ENCODE assay signal across 36 cellular contexts in the genomic region with DNA sequence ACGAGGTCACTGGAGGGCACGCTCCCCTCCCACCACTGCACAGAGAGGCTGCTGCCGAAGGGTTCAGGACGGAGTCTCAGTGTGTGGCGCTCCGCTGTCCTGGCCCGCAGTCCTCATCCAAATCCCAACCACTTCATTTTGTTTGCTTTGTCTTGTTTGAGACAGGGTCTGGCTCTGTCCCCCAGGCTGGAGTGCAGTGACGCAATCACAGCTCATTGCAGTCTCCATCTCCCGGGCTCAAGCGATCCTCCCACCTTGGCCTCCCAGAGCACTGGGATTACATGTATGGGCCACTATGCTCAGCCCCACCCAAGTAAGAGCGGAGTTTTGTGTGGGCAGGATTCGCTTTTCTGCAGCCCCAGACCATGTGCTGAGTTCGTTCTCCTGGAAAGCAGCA. TPM values are rescaled to one million over a fixed set of nuclear protein-coding genes. Genes with fewer than 3 reads are reported as not detected.
"Had no signal": no experiment of that assay in that cellular context is flagged by ENCODE, and none has a peak within 500 bp of the region (broad histone marks: within the 10 kb centered on the region; RNA-seq: fewer than 3 reads in every experiment).

No MANE protein-coding gene starts in this region.

- H3K4me1 Mint-ChIP-seq: endodermal cell, mesothelial cell of epicardium, neural crest cell had no signal

- H3K27me3 ChIP-seq: colonic mucosa, gastrocnemius medialis, right atrium auricular region, sigmoid colon, stomach, tibial artery had no signal

- H3K9me3 ChIP-seq: colonic mucosa, gastrocnemius medialis, mucosa of descending colon, prostate gland, right atrium auricular region, sigmoid colon, stomach, tibial artery had no signal

- ATAC-seq: esophagus mucosa; gastrocnemius medialis; left lobe of liver; mucosa of descending colon; natural killer cell treated with Interleukin-12 subunit alpha and Interleukin-12 subunit beta and Interleukin-15 and Interleukin-18, amount 100 ng/mL, for 72 hours; stimulated activated effector memory CD8-positive, alpha-beta T cell treated with anti-CD3 and anti-CD28 coated beads, Interleukin-12 subunit alpha, Interleukin-12 subunit beta, amount 100 ng/mL, for 72 hours had no signal

- H3K27me3 Mint-ChIP-seq: dendritic cell treated with granulocyte-macrophage colony-stimulating factor and Interleukin-4, amounts not matched to agents 40 ng/mL and 50 ng/mL, for 4 days; naive B cell; natural killer cell treated with Interleukin-12 subunit alpha and Interleukin-12 subunit beta and Interleukin-15 and Interleukin-18, amount 100 ng/mL, for 72 hours; type B pancreatic cell had no signal

- H3K4me3 Mint-ChIP-seq: dendritic cell treated with granulocyte-macrophage colony-stimulating factor and Interleukin-4, amounts not matched to agents 40 ng/mL and 50 ng/mL, for 4 days; endodermal cell; mesothelial cell of epicardium; natural killer cell treated with Interleukin-12 subunit alpha and Interleukin-12 subunit beta and Interleukin-15 and Interleukin-18, amount 100 ng/mL, for 72 hours; neural crest cell; stimulated activated effector memory CD8-positive, alpha-beta T cell treated with anti-CD3 and anti-CD28 coated beads, Interleukin-12 subunit alpha, Interleukin-12 subunit beta, amount 100 ng/mL, for 72 hours; type B pancreatic cell had no signal

- H3K9me3 Mint-ChIP-seq: dendritic cell treated with granulocyte-macrophage colony-stimulating factor and Interleukin-4, amounts not matched to agents 40 ng/mL and 50 ng/mL, for 4 days; endodermal cell; mesothelial cell of epicardium; naive B cell; natural killer cell treated with Interleukin-12 subunit alpha and Interleukin-12 subunit beta and Interleukin-15 and Interleukin-18, amount 100 ng/mL, for 72 hours; neural crest cell; stimulated activated effector memory CD8-positive, alpha-beta T cell treated with anti-CD3 and anti-CD28 coated beads, Interleukin-12 subunit alpha, Interleukin-12 subunit beta, amount 100 ng/mL, for 72 hours; type B pancreatic cell had no signal

- H3K27ac Mint-ChIP-seq: dendritic cell treated with granulocyte-macrophage colony-stimulating factor and Interleukin-4, amounts not matched to agents 40 ng/mL and 50 ng/mL, for 4 days; endodermal cell; mesothelial cell of epicardium; stimulated activated effector memory CD8-positive, alpha-beta T cell treated with anti-CD3 and anti-CD28 coated beads, Interleukin-12 subunit alpha, Interleukin-12 subunit beta, amount 100 ng/mL, for 72 hours; type B pancreatic cell had no signal

- H3K27ac ChIP-seq: colonic mucosa, epithelial cell of prostate, gastrocnemius medialis, prostate gland, right atrium auricular region, sigmoid colon, stomach, tibial artery had no signal

- H3K36me3 Mint-ChIP-seq: naive B cell; natural killer cell treated with Interleukin-12 subunit alpha and Interleukin-12 subunit beta and Interleukin-15 and Interleukin-18, amount 100 ng/mL, for 72 hours; type B pancreatic cell had no signal

- DNase-seq: colonic mucosa; effector CD8-positive, alpha-beta T cell; foreskin fibroblast; gastrocnemius medialis; head of caudate nucleus; kidney; mesenchymal stem cell; mucosa of descending colon; naive B cell; nucleus accumbens; sigmoid colon; stimulated activated CD4-positive, alpha-beta T cell treated with anti-CD3 and anti-CD28 coated beads, Interleukin-2, amount 100 ng/mL, for 24 hours; stimulated activated CD4-positive, alpha-beta T cell treated with anti-CD3 and anti-CD28 coated beads, Interleukin-4, amount 100 ng/mL, for 24 hours; stimulated activated naive CD4-positive, alpha-beta T cell treated with Interleukin-2 at 50 U/mL for 16 hours; stomach; tibial artery had no signal

- H3K4me3 ChIP-seq: colonic mucosa, gastrocnemius medialis, mucosa of descending colon, prostate gland, right atrium auricular region, sigmoid colon, stomach, tibial artery had no signal

- H3K4me1 ChIP-seq: colonic mucosa, gastrocnemius medialis, prostate gland, right atrium auricular region, sigmoid colon, stomach, tibial artery had no signal

RNA-seq across cellular contexts. Expression of a gene that starts 29.1 kb away (rescaled TPM):
- total RNA-seq: esophagus mucosa, gastrocnemius medialis, glomerular endothelial cell, kidney, left lobe of liver, lower leg skin, lung microvascular endothelial cell, mesothelial cell of epicardium, neural crest cell, osteocyte, right atrium auricular region, sigmoid colon, skeletal muscle tissue, subcutaneous adipose tissue, temporal lobe, urinary bladder had no signal

RNA-seq across cellular contexts. Expression of a gene that starts 42.6 kb away (rescaled TPM):
- total RNA-seq: right atrium auricular region, stomach had no signal
